Comparison of ENCODE assay signal across 11 cellular contexts in the genomic region with DNA sequence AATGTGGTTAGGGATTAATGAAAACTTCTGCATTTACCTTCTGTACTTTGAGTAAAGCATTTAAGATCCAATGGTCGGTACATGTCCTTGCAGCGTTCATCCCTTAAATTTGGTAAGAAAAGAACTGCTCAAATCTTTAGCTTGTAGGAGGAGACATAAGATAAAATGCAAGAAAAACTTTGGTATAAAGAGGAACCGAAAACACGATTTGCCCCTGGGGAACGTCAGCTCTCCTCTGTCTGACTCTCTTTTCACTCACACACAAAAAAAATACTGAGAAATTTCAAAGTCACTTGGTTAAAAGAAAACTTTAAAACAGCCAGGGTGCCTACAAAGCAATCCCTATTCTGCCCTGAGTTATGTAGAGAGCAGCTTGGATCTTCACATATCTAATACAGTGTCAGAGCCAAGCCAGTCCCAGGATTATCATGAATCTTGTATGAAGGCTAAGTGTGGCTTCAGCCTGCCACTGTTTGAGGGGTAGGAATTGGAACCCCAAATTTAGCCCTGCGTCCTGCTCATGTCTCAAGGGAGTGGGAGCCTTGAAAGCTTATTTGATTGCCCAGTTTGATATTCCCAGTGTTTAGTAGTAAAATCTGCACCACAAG.
DNase-seq lines count a peak whose midpoint lies in the region; ATAC-seq and TF ChIP-seq lines count a peak whose summit lies in the region.
"Had no signal": no experiment of that assay in that cellular context is flagged by ENCODE, and none has a peak within 500 bp of the region (broad histone marks: within the 10 kb centered on the region; RNA-seq: fewer than 3 reads in every experiment).

No MANE protein-coding gene starts in this region.

- ATAC-seq in GM18873 (IDR thresholded peaks at IDR 0.05; ENCODE audit: low FRiP score, unreplicated experiment) (peak; percentile 98), GM21619 (IDR thresholded peaks at IDR 0.05; ENCODE audit: unreplicated experiment) (peak; percentile 96), HG03159 (IDR thresholded peaks at IDR 0.05; ENCODE audit: unreplicated experiment) (peak; percentile 98), left lobe of liver (no peak)

- intact Hi-C loops in testis (cut with DNase I; ENCODE audit: low total_unique reads): no loop called here

- H3K9me3 ChIP-seq in testis: no peaks in the 10 kb centered on the region

- TF ChIP-seq CTCF in testis (IDR thresholded peaks at IDR 0.05): no peak

- peak; percentile 47 for DNase-seq in germinal center (ENCODE audit: low spot score)
- no peak for DNase-seq in left lobe of liver (ENCODE audit: low spot score)
- DNase-seq in testis: no peak
- no peak for DNase-seq in NCI-H1417 (lab: John Stamatoyannopoulos, UW)
- DNase-seq: DMS53, NCI-H1694, SW 1271 had no signal

- peaks cover 3% of the 10 kb centered on the region for H3K4me1 ChIP-seq in testis

- 54 to 58% methylated on average over 6 of the region's 6 CpGs for WGBS in testis, 2 donors

- no peak overlapping the region for H3K4me3 ChIP-seq in testis
- H3K4me3 ChIP-seq: cardiac muscle cell had no signal

- TF ChIP-seq POLR2A in testis (IDR thresholded peaks at IDR 0.05): no peak

- no peak overlapping the region for H3K27ac ChIP-seq in testis
- H3K27ac ChIP-seq: cardiac muscle cell had no signal

- H3K27me3 ChIP-seq in testis: no peaks in the 10 kb centered on the region
- H3K27me3 ChIP-seq: cardiac muscle cell had no signal

- no peaks in the 10 kb centered on the region for H3K36me3 ChIP-seq in testis (ENCODE audit: low read depth, missing control alignments)
- H3K36me3 ChIP-seq: cardiac muscle cell had no signal
